27 cellular contexts compared by ENCODE assay signal in the genomic region with DNA sequence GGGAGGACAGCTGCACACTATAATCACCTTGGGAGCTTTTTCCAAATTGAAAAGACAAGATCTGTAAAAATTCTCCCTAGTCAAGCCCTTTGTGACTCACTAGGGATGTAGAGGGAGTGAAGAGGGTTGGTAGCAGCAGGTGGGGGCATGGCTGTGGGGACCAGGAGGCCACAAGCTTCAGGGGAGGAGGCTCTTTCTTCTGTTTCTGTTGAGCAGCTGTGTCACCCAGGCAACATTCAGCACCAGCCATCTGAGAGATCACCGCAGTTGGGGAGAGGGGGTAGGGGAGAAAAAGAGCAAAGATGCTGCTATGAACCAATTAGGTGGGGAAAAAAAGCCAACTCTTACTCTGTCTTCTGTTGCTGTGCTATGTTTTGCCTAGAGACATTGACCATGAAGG.
"Had no signal": no experiment of that assay in that cellular context is flagged by ENCODE, and none has a peak within 500 bp of the region (broad histone marks: within the 10 kb centered on the region; RNA-seq: fewer than 3 reads in every experiment).

No MANE protein-coding gene starts in this region.

- DNase-seq: cortex of kidney; effector memory CD8-positive, alpha-beta T cell; erythroblast; esophagus squamous epithelium; foreskin melanocyte; glutamatergic neuron; heart right ventricle; hippocampal formation; left colon; left ventricle myocardium superior; lower lobe of right lung; mucosa of descending colon; naive B cell; right lobe of liver; small intestine; stimulated activated CD4-positive, alpha-beta T cell treated with anti-CD3 and anti-CD28 coated beads, Interleukin-15, amount 100 ng/mL, for 24 hours; stimulated activated CD4-positive, alpha-beta T cell treated with anti-CD3 and anti-CD28 coated beads, Interleukin-2, amount 100 ng/mL, for 48 hours; stimulated activated naive B cell treated with anti-CD40 and anti-IgM and Interleukin-4, amounts not matched to agents 10 μg/mL and 1 μg/mL and 100 μg/mL, for 72 hours; transverse colon; upper lobe of right lung; uterus had no signal

- H3K79me2 ChIP-seq: parathyroid adenoma had no signal

- ATAC-seq: effector memory CD8-positive, alpha-beta T cell; heart right ventricle; left colon; left ventricle myocardium superior; lower lobe of right lung; mucosa of descending colon; natural killer cell treated with Interleukin-12 subunit alpha and Interleukin-12 subunit beta and Interleukin-15 and Interleukin-18, amount 100 ng/mL, for 72 hours; right lobe of liver; stimulated activated naive B cell treated with anti-CD40 and anti-IgM and Interleukin-4, amounts not matched to agents 10 μg/mL and 1 μg/mL and 100 μg/mL, for 72 hours; upper lobe of right lung had no signal

- H3K9me3 Mint-ChIP-seq: natural killer cell treated with Interleukin-12 subunit alpha and Interleukin-12 subunit beta and Interleukin-15 and Interleukin-18, amount 100 ng/mL, for 72 hours had no signal

- H3K27me3 Mint-ChIP-seq: effector memory CD8-positive, alpha-beta T cell; stimulated activated naive CD8-positive, alpha-beta T cell treated with anti-CD3 and anti-CD28 coated beads, Interleukin-15, Interleukin-2, amounts not matched to agents 100 ng/mL and 50 ng/mL, for 24 hours had no signal

- H2AFZ ChIP-seq: parathyroid adenoma had no signal

- H3K27ac ChIP-seq: esophagus squamous epithelium, heart right ventricle, lower lobe of right lung, parathyroid adenoma, right lobe of liver, suprapubic skin, transverse colon, upper lobe of right lung, uterus had no signal

- H3K9ac ChIP-seq: parathyroid adenoma had no signal

- H3K4me1 Mint-ChIP-seq: naive B cell; stimulated activated naive B cell treated with anti-CD40 and anti-IgM and Interleukin-4, amounts not matched to agents 10 μg/mL and 1 μg/mL and 100 μg/mL, for 72 hours had no signal

- H3K4me1 ChIP-seq: esophagus squamous epithelium, heart right ventricle, lower lobe of right lung, parathyroid adenoma, right lobe of liver, suprapubic skin, transverse colon, upper lobe of right lung, uterus had no signal

- H3K36me3 ChIP-seq: esophagus squamous epithelium, heart right ventricle, lower lobe of right lung, right lobe of liver, suprapubic skin, transverse colon, upper lobe of right lung, uterus had no signal

- H3K27me3 ChIP-seq: right lobe of liver, transverse colon, upper lobe of right lung, uterus had no signal

- H3K4me3 ChIP-seq: esophagus squamous epithelium, heart right ventricle, lower lobe of right lung, mucosa of descending colon, right lobe of liver, suprapubic skin, transverse colon, upper lobe of right lung, uterus had no signal

- H3K27ac Mint-ChIP-seq: effector memory CD8-positive, alpha-beta T cell; naive B cell; natural killer cell treated with Interleukin-12 subunit alpha and Interleukin-12 subunit beta and Interleukin-15 and Interleukin-18, amount 100 ng/mL, for 72 hours; progenitor cell of endocrine pancreas; stimulated activated naive B cell treated with anti-CD40 and anti-IgM and Interleukin-4, amounts not matched to agents 10 μg/mL and 1 μg/mL and 100 μg/mL, for 72 hours; stimulated activated naive CD8-positive, alpha-beta T cell treated with anti-CD3 and anti-CD28 coated beads, Interleukin-15, Interleukin-2, amounts not matched to agents 100 ng/mL and 50 ng/mL, for 24 hours had no signal

- H3K4me3 Mint-ChIP-seq: effector memory CD8-positive, alpha-beta T cell; naive B cell; natural killer cell treated with Interleukin-12 subunit alpha and Interleukin-12 subunit beta and Interleukin-15 and Interleukin-18, amount 100 ng/mL, for 72 hours; neural crest cell; stimulated activated naive B cell treated with anti-CD40 and anti-IgM and Interleukin-4, amounts not matched to agents 10 μg/mL and 1 μg/mL and 100 μg/mL, for 72 hours; stimulated activated naive CD8-positive, alpha-beta T cell treated with anti-CD3 and anti-CD28 coated beads, Interleukin-15, Interleukin-2, amounts not matched to agents 100 ng/mL and 50 ng/mL, for 24 hours had no signal

- H3K36me3 Mint-ChIP-seq: naive B cell; natural killer cell treated with Interleukin-12 subunit alpha and Interleukin-12 subunit beta and Interleukin-15 and Interleukin-18, amount 100 ng/mL, for 72 hours; stimulated activated naive B cell treated with anti-CD40 and anti-IgM and Interleukin-4, amounts not matched to agents 10 μg/mL and 1 μg/mL and 100 μg/mL, for 72 hours had no signal

- H3K9me3 ChIP-seq: esophagus squamous epithelium, lower lobe of right lung, mucosa of descending colon, right lobe of liver, suprapubic skin, transverse colon, upper lobe of right lung, uterus had no signal
